23 cellular contexts compared by ENCODE assay signal in the genomic region with DNA sequence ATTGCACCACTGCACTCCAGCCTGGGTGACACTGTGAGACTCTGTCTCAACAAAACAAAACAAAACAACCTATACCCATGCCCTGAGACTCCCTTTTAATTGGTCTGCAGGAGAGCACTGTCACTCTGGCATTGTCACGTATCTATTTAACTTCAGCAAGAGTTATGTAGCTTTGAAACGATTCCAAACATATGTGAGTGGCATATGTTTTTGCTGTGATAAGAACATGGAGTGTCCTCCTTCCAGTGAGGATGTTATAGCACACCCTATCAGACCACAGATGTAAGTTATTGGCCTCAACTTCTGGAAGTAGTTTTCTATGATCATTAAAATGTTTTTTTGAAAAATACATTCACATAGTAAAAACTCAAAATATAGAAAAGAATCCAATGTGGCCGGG.
"Had no signal": no experiment of that assay in that cellular context is flagged by ENCODE, and none has a peak within 500 bp of the region (broad histone marks: within the 10 kb centered on the region; RNA-seq: fewer than 3 reads in every experiment).

No MANE protein-coding gene starts in this region.

- ATAC-seq: activated CD8-positive, alpha-beta T cell treated with anti-CD3 and anti-CD28 coated beads, Interleukin-2, amount 10 ng/mL, durations not matched to agents 7 days and 5 days; activated naive CD4-positive, alpha-beta T cell treated with anti-CD3 and anti-CD28 coated beads, Interleukin-2, amount 50 U/mL, for 72 hours; activated naive CD8-positive, alpha-beta T cell treated with anti-CD3 and anti-CD28 coated beads, Interleukin-2, amount 50 U/mL, for 24 hours; activated T-cell treated with anti-CD3 and anti-CD28 coated beads, Interleukin-2, amount 50 U/mL, for 4 hours; PC-3; WTC11 had no signal

- DNase-seq: activated CD4-positive, alpha-beta T cell treated with anti-CD3 and anti-CD28 coated beads for 48 hours; activated CD4-positive, alpha-beta T cell treated with anti-CD3 and anti-CD28 coated beads, Interleukin-2, amount 50 U/mL, for 4 hours; activated CD4-positive, CD25-positive, alpha-beta regulatory T cell treated with anti-CD3 and anti-CD28 coated beads, Interleukin-2, amount 50 U/mL, for 72 hours; activated CD8-positive, alpha-beta T cell treated with anti-CD3 and anti-CD28 coated beads, Interleukin-2, amount 10 ng/mL, durations not matched to agents 7 days and 5 days; activated effector memory CD4-positive, alpha-beta T cell treated with anti-CD3 and anti-CD28 coated beads, Interleukin-2, amount 50 U/mL, for 16 hours; activated naive CD4-positive, alpha-beta T cell treated with Interleukin-2 at 50 U/mL for 16 hours; activated naive CD8-positive, alpha-beta T cell treated with anti-CD3 and anti-CD28 coated beads, Interleukin-2, amount 50 U/mL, for 24 hours; activated T-cell treated with anti-CD3 and anti-CD28 coated beads, Interleukin-2, amount 50 U/mL, for 4 hours; amniotic stem cell; Kasumi-1; KBM-7; NCI-H1105 treated with DMSO at 0.1 percent for 48 hours; NCI-H1436 treated with DMSO at 0.1 percent for 48 hours; NCI-H1930; NCI-H345; NCI-H510A; PC-3; SHP77 treated with DMSO at 0.1 percent for 48 hours; T-helper 1 cell had no signal

- FAIRE-seq: astrocyte, RCC 7860 had no signal
